1 cellular context compared by ENCODE assay signal in the genomic region with DNA sequence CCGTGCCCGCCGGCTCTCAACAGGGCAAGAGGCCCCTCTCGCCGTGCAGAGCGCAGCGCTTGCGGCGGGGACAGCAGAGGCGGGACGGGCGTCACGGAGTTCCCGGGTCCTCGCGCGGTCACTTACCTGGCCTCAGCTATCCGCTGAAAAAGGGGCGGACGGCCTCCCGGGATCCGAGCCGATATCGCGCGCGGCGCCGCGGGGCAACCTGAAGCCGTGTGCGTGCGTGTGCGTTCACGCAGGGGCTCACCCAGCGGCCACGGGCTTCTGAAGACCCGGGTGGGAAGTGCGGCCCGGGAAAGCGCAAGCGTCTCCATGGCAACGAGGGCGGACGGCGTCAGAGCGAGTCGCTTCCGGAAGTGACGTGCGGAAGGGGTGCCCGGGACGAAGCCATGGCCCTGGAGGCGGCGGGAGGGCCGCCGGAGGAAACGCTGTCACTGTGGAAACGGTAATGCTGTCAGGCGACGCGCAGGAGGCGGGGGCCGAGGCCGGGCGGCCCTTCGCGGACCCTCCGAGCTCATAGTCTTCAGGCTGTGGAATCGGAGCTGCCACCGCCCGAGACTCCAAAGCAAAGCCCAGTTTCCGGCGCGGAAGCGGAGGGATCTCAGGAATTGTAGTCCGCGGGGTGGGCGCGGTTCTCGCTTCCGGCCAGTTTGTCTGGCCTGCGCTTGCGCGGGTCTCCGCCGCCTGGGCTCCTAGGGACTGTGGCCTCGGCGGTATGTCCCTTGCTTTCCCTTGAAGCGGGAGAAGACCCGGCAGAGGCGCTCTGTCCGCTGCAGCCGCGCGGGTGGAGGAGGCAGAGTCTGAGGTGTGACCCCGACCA.
TF ChIP-seq lines count a peak whose summit lies in the region.

A gene (plus strand): TSS at position 365 of the 823 bp plus-strand sequence. CDS start 28 bp downstream, at position 393.

TF ChIP-seq in HepG2, 621 proteins besides CTCF, POLR2A, EP300 and RAD21 (continued from another document):
- TF ChIP-seq, protein P1, sequence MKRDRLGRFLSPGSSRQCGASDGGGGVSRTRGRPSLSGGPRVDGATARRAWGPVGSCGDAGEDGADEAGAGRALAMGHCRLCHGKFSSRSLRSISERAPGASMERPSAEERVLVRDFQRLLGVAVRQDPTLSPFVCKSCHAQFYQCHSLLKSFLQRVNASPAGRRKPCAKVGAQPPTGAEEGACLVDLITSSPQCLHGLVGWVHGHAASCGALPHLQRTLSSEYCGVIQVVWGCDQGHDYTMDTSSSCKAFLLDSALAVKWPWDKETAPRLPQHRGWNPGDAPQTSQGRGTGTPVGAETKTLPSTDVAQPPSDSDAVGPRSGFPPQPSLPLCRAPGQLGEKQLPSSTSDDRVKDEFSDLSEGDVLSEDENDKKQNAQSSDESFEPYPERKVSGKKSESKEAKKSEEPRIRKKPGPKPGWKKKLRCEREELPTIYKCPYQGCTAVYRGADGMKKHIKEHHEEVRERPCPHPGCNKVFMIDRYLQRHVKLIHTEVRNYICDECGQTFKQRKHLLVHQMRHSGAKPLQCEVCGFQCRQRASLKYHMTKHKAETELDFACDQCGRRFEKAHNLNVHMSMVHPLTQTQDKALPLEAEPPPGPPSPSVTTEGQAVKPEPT (CRISPR knock-in tag; IDR thresholded peaks at IDR 0.05; ENCODE audit: low read depth), result no peak; the same call in none of the 2 replicates
- TF ChIP-seq ZNF460 (CRISPR knock-in tag; IDR thresholded peaks at IDR 0.05; ENCODE audit: borderline replicate concordance), result no peak
- no peak for TF ChIP-seq RAD51 (IDR thresholded peaks at IDR 0.05; ENCODE audit: borderline replicate concordance)
- no peak for TF ChIP-seq GPN1 (CRISPR knock-in tag; IDR thresholded peaks at IDR 0.05; ENCODE audit: borderline replicate concordance)
- TF ChIP-seq, protein P2, sequence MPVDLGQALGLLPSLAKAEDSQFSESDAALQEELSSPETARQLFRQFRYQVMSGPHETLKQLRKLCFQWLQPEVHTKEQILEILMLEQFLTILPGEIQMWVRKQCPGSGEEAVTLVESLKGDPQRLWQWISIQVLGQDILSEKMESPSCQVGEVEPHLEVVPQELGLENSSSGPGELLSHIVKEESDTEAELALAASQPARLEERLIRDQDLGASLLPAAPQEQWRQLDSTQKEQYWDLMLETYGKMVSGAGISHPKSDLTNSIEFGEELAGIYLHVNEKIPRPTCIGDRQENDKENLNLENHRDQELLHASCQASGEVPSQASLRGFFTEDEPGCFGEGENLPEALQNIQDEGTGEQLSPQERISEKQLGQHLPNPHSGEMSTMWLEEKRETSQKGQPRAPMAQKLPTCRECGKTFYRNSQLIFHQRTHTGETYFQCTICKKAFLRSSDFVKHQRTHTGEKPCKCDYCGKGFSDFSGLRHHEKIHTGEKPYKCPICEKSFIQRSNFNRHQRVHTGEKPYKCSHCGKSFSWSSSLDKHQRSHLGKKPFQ (CRISPR knock-in tag; IDR thresholded peaks at IDR 0.05; ENCODE audit: insufficient replicate concordance), result no peak
- TF ChIP-seq ZFP1 (CRISPR knock-in tag; IDR thresholded peaks at IDR 0.05), result peak; percentile 59; the same call in 1 of the 2 replicates
- TF ChIP-seq, protein P3, sequence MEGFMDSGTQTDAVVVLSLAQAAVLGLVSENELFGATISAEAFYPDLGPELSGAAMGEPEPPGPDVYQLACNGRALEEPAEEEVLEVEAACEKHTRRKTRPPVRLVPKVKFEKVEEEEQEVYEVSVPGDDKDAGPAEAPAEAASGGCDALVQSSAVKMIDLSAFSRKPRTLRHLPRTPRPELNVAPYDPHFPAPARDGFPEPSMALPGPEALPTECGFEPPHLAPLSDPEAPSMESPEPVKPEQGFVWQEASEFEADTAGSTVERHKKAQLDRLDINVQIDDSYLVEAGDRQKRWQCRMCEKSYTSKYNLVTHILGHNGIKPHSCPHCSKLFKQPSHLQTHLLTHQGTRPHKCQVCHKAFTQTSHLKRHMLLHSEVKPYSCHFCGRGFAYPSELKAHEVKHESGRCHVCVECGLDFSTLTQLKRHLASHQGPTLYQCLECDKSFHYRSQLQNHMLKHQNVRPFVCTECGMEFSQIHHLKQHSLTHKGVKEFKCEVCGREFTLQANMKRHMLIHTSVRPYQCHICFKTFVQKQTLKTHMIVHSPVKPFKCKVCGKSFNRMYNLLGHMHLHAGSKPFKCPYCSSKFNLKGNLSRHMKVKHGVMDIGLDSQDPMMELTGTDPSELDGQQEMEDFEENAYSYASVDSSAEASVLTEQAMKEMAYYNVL (CRISPR knock-in tag; IDR thresholded peaks at IDR 0.05; ENCODE audit: borderline replicate concordance), result peak; percentile 1; the same call in 1 of the 2 replicates
- TF ChIP-seq, protein P4, sequence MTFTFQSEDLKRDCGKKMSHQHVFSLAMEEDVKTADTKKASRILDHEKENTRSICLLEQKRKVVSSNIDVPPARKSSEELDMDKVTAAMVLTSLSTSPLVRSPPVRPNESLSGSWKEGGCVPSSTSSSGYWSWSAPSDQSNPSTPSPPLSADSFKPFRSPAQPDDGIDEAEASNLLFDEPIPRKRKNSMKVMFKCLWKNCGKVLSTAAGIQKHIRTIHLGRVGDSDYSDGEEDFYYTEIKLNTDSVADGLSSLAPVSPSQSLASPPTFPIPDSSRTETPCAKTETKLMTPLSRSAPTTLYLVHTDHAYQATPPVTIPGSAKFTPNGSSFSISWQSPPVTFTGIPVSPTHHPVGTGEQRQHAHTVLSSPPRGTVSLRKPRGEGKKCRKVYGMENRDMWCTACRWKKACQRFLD (CRISPR knock-in tag; IDR thresholded peaks at IDR 0.05; ENCODE audit: borderline replicate concordance), result peak; percentile 67; the same call in 1 of the 2 replicates
- TF ChIP-seq, protein P5, sequence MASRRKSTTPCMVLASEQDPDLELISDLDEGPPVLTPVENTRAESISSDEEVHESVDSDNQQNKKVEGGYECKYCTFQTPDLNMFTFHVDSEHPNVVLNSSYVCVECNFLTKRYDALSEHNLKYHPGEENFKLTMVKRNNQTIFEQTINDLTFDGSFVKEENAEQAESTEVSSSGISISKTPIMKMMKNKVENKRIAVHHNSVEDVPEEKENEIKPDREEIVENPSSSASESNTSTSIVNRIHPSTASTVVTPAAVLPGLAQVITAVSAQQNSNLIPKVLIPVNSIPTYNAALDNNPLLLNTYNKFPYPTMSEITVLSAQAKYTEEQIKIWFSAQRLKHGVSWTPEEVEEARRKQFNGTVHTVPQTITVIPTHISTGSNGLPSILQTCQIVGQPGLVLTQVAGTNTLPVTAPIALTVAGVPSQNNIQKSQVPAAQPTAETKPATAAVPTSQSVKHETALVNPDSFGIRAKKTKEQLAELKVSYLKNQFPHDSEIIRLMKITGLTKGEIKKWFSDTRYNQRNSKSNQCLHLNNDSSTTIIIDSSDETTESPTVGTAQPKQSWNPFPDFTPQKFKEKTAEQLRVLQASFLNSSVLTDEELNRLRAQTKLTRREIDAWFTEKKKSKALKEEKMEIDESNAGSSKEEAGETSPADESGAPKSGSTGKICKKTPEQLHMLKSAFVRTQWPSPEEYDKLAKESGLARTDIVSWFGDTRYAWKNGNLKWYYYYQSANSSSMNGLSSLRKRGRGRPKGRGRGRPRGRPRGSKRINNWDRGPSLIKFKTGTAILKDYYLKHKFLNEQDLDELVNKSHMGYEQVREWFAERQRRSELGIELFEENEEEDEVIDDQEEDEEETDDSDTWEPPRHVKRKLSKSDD (CRISPR knock-in tag; IDR thresholded peaks at IDR 0.05; ENCODE audit: low read depth), result no peak; the same call in 1 of the 2 replicates
- no peak for TF ChIP-seq ZNF737 (CRISPR knock-in tag; IDR thresholded peaks at IDR 0.05; ENCODE audit: borderline replicate concordance)
- peak; percentile 58; the same call in 1 of the 2 replicates for TF ChIP-seq NR3C1 (CRISPR knock-in tag; IDR thresholded peaks at IDR 0.05)
- TF ChIP-seq, protein P6, sequence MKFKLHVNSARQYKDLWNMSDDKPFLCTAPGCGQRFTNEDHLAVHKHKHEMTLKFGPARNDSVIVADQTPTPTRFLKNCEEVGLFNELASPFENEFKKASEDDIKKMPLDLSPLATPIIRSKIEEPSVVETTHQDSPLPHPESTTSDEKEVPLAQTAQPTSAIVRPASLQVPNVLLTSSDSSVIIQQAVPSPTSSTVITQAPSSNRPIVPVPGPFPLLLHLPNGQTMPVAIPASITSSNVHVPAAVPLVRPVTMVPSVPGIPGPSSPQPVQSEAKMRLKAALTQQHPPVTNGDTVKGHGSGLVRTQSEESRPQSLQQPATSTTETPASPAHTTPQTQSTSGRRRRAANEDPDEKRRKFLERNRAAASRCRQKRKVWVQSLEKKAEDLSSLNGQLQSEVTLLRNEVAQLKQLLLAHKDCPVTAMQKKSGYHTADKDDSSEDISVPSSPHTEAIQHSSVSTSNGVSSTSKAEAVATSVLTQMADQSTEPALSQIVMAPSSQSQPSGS (CRISPR knock-in tag; IDR thresholded peaks at IDR 0.05), result peak; percentile 84
- no peak for TF ChIP-seq ZSCAN25 (CRISPR knock-in tag; IDR thresholded peaks at IDR 0.05)
- TF ChIP-seq, protein P7, sequence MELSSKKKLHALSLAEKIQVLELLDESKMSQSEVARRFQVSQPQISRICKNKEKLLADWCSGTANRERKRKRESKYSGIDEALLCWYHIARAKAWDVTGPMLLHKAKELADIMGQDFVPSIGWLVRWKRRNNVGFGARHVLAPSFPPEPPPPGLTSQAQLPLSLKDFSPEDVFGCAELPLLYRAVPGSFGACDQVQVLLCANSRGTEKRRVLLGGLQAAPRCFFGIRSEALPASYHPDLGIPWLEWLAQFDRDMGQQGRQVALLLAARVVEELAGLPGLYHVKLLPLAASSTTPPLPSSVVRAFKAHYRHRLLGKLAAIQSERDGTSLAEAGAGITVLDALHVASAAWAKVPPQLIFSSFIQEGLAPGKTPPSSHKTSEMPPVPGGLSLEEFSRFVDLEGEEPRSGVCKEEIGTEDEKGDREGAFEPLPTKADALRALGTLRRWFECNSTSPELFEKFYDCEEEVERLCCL (CRISPR knock-in tag; IDR thresholded peaks at IDR 0.05; ENCODE audit: borderline replicate concordance), result no peak
- 0 out of 2 replicates have a peak, but pooled peaks have one; percentile 60 for TF ChIP-seq ZNF264 (CRISPR knock-in tag; IDR thresholded peaks at IDR 0.05)
- TF ChIP-seq AKAP8 (CRISPR knock-in tag; IDR thresholded peaks at IDR 0.05), result no peak
- TF ChIP-seq, protein P8, sequence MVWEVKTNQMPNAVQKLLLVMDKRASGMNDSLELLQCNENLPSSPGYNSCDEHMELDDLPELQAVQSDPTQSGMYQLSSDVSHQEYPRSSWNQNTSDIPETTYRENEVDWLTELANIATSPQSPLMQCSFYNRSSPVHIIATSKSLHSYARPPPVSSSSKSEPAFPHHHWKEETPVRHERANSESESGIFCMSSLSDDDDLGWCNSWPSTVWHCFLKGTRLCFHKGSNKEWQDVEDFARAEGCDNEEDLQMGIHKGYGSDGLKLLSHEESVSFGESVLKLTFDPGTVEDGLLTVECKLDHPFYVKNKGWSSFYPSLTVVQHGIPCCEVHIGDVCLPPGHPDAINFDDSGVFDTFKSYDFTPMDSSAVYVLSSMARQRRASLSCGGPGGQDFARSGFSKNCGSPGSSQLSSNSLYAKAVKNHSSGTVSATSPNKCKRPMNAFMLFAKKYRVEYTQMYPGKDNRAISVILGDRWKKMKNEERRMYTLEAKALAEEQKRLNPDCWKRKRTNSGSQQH (CRISPR knock-in tag; IDR thresholded peaks at IDR 0.05; ENCODE audit: low read depth), result no peak; the same call in 1 of the 2 replicates
- peak; percentile 95 for TF ChIP-seq ZNF354B (CRISPR knock-in tag; IDR thresholded peaks at IDR 0.05)
- peak; percentile 87; the same call in 1 of the 2 replicates for TF ChIP-seq SMYD3 (CRISPR knock-in tag; IDR thresholded peaks at IDR 0.05)
- TF ChIP-seq ETV6 (CRISPR knock-in tag; conservative IDR thresholded peaks at IDR 0.05), result peak; percentile 84; the same call in 1 of the 2 replicates
- peak; percentile 88 for TF ChIP-seq ZNF788 (CRISPR knock-in tag; IDR thresholded peaks at IDR 0.05; ENCODE audit: borderline replicate concordance)
- no peak for TF ChIP-seq PCBP2 (optimal IDR thresholded peaks at IDR 0.05; ENCODE audit: low read depth, low read length, poor library complexity, severe bottlenecking)
- no peak for TF ChIP-seq SRSF9 (IDR thresholded peaks at IDR 0.05; ENCODE audit: borderline replicate concordance, insufficient read depth, low read depth, low read length, poor library complexity, severe bottlenecking)
